11 cellular contexts compared by ENCODE assay signal in genomic region chr20:36819662-36820061, GRCh38. TPM values are rescaled to one million over a fixed set of nuclear protein-coding genes. Genes with fewer than 3 reads are reported as not detected.
DNase-seq lines count a peak whose midpoint lies in the region; ATAC-seq and TF ChIP-seq lines count a peak whose summit lies in the region.
"Had no signal": no experiment of that assay in that cellular context is flagged by ENCODE, and none has a peak within 500 bp of the region (broad histone marks: within the 10 kb centered on the region; RNA-seq: fewer than 3 reads in every experiment).

No MANE protein-coding gene starts in this region.

- peak overlapping the region in 4 of 5 donors; percentile 5 to 63 (median 45) for H3K9ac ChIP-seq in subcutaneous abdominal adipose tissue (ENCODE audit: low read length in 5 of 5)

- ATAC-seq in left ventricle myocardium superior (peak; percentile 30), GM19463 (IDR thresholded peaks at IDR 0.05; ENCODE audit: unreplicated experiment) (no peak)

- no peaks in the 10 kb centered on the region for H4K20me1 ChIP-seq in hepatocyte (ENCODE audit: insufficient read depth, poor library complexity, severe bottlenecking)

- no peaks in the 10 kb centered on the region for H3K9me3 ChIP-seq in subcutaneous abdominal adipose tissue (ENCODE audit: control insufficient read depth in 5 of 5, low read length in 5 of 5)
- H3K9me3 ChIP-seq in hepatocyte (ENCODE audit: low read depth): no peaks in the 10 kb centered on the region

- no peak overlapping the region for H2AFZ ChIP-seq in hepatocyte

- peak; percentile 16 for DNase-seq in NCI-H1092 treated with DMSO at 0.1 percent for 48 hours (lab: John Stamatoyannopoulos, UW)
- no peak for DNase-seq in NCI-H1092 (lab: John Stamatoyannopoulos, UW)
- peak; percentile 50 to 84 for DNase-seq in NCI-H526 (lab: John Stamatoyannopoulos, UW)
- no peak for DNase-seq in left ventricle myocardium superior
- no peak for DNase-seq in hepatocyte (ENCODE audit: low spot score)
- DNase-seq in kidney glomerular epithelial cell (lab: John Stamatoyannopoulos, UW): no peak
- DNase-seq: stimulated activated naive CD4-positive, alpha-beta T cell; WERI-Rb-1 had no signal

- no peak overlapping the region for H3K4me2 ChIP-seq in hepatocyte

- intact Hi-C loops in left ventricle myocardium superior (cut with micrococcal nuclease): no loop called here

- peaks cover 10 to 21% (median 19%) of the 10 kb centered on the region in 5 donors for H3K4me1 ChIP-seq in subcutaneous abdominal adipose tissue (ENCODE audit: control insufficient read depth in 5 of 5, insufficient read depth in 5 of 5, low read length in 5 of 5)
- peaks cover 7% of the 10 kb centered on the region for H3K4me1 ChIP-seq in hepatocyte (ENCODE audit: insufficient read depth)

- H3K36me3 ChIP-seq in subcutaneous abdominal adipose tissue (ENCODE audit: control insufficient read depth in 5 of 5, insufficient read depth in 5 of 5, low read length in 5 of 5): peaks cover 0 to 54% (median 42%) of the 10 kb centered on the region in 5 donors
- no peaks in the 10 kb centered on the region for H3K36me3 ChIP-seq in hepatocyte (replicated peaks; ENCODE audit: insufficient read depth, low read depth)

- 47% methylated on average over 5 of the region's 5 CpGs for WGBS in hepatocyte (ENCODE audit: low lambda C conversion rate, missing lambda C conversion rate)

- no peaks in the 10 kb centered on the region for H3K79me2 ChIP-seq in hepatocyte

- no peaks in the 10 kb centered on the region for H3K9me2 ChIP-seq in hepatocyte (replicated peaks; ENCODE audit: insufficient read depth)

- H3K27me3 ChIP-seq in subcutaneous abdominal adipose tissue (ENCODE audit: control insufficient read depth in 5 of 5, insufficient read depth in 4 of 5, low read length in 5 of 5) (no peaks in the 10 kb centered on the region), hepatocyte (no peaks in the 10 kb centered on the region)

- no peak for TF ChIP-seq CTCF in hepatocyte (IDR thresholded peaks at IDR 0.05; ENCODE audit: poor library complexity)

- H3K27ac ChIP-seq in subcutaneous abdominal adipose tissue (ENCODE audit: low read depth, low read length) (peak overlapping the region; percentile 16), hepatocyte (no peak overlapping the region)
- H3K27ac ChIP-seq: WERI-Rb-1 had no signal

- H3K4me3 ChIP-seq in subcutaneous abdominal adipose tissue (ENCODE audit: low read depth in 1 of 5, low read length in 5 of 5): no peak overlapping the region
- H3K4me3 ChIP-seq in hepatocyte: no peak overlapping the region

RNA-seq across cellular contexts. Expression of gene DSN1, which starts 46.1 kb away (rescaled TPM):
- 4.5 TPM for total RNA-seq in left ventricle myocardium superior
- 10.3 and 12.7 TPM in 2 replicates for total RNA-seq in hepatocyte
- polyA plus RNA-seq in hepatocyte: 9.2 and 9.5 TPM in 2 replicates

RNA-seq across cellular contexts. Expression of gene TLDC2, which starts 56.3 kb away (rescaled TPM):
- total RNA-seq in left ventricle myocardium superior (not detected), hepatocyte (1.6 and 2.9 TPM in 2 replicates)
- 0.68 and 1.2 TPM in 2 replicates for polyA plus RNA-seq in hepatocyte
- total RNA-seq: Daoy had no signal

Comparison
In these comparisons a context has a peak if more than half of its experiments do, and no peak if none do; other contexts are left out.
1. DNase-seq: peak in NCI-H1092 treated with DMSO at 0.1 percent for 48 hours (single experiment) and NCI-H526 (2 of 2); none in NCI-H1092 (single experiment), left ventricle myocardium superior (single experiment), hepatocyte (single experiment) and kidney glomerular epithelial cell (single experiment).